Comparison of ENCODE assay signal across 8 cellular contexts in genomic region chr22:19120829-19121630, GRCh38. TPM values are rescaled to one million over a fixed set of nuclear protein-coding genes. Genes with fewer than 3 reads are reported as not detected.
A peak's percentile ranks its signal among the peaks of the same experiment; 100 is the strongest.
DNase-seq lines count a peak whose midpoint lies in the region; ATAC-seq and TF ChIP-seq lines count a peak whose summit lies in the region.

No MANE protein-coding gene starts in this region.

- ATAC-seq in DND-41 (ENCODE audit: insufficient read depth, low read depth) (no peak), HG03342 (IDR thresholded peaks at IDR 0.05; ENCODE audit: unreplicated experiment) (peak; percentile 4), heart left ventricle (peak in 1 of 4 donors; percentile 27), HG03097 (IDR thresholded peaks at IDR 0.05; ENCODE audit: low FRiP score, unreplicated experiment) (no peak)
- peak in 1 of 2 donors; percentile 15 for ATAC-seq in activated T-cell treated with anti-CD3 and anti-CD28 coated beads, Interleukin-2, amount 50 U/mL, for 72 hours (replicated peaks in 1 of 2)

- peak overlapping the region; percentile 95 for H2AFZ ChIP-seq in DND-41 (ENCODE audit: low read depth, low read length)

- peak overlapping the region; percentile 94 for H3K4me2 ChIP-seq in DND-41 (ENCODE audit: insufficient read depth, low read length)

- no peaks in the 10 kb centered on the region for H3K9me3 Mint-ChIP-seq in activated T-cell treated with anti-CD3 and anti-CD28 coated beads, Interleukin-2, amount 50 U/mL, for 72 hours

- H3K36me3 ChIP-seq in DND-41 (ENCODE audit: insufficient read depth, low read length) (peaks cover 42% of the 10 kb centered on the region), heart left ventricle (peaks cover 0 to 10% (median 0%) of the 10 kb centered on the region in 9 donors), rectal smooth muscle tissue (ENCODE audit: control insufficient read depth, insufficient read depth, low read length) (no peaks in the 10 kb centered on the region)

- DNase-seq in DND-41 = no peak
- DNase-seq in activated T-cell treated with anti-CD3 and anti-CD28 coated beads, Interleukin-2, amount 50 U/mL, for 72 hours = peak in 1 of 2 donors; percentile 43
- DNase-seq in heart left ventricle = peak in 3 of 5 donors; percentile 33 to 63 (median 44)
- DNase-seq in NCI-H1105 (lab: John Stamatoyannopoulos, UW) = no peak
- no peak for DNase-seq in NK-92 treated with Interleukin-12 subunit alpha and Interleukin-12 subunit beta, amount 100 ng/mL, for 24 hours (lab: John Stamatoyannopoulos, UW)

- peaks cover 61% of the 10 kb centered on the region for H3K4me1 Mint-ChIP-seq in activated T-cell treated with anti-CD3 and anti-CD28 coated beads, Interleukin-2, amount 50 U/mL, for 72 hours (ENCODE audit: low read depth)

- H3K4me3 Mint-ChIP-seq in activated T-cell treated with anti-CD3 and anti-CD28 coated beads, Interleukin-2, amount 50 U/mL, for 72 hours = peak overlapping the region; percentile 89

- intact Hi-C loops in heart left ventricle (cut with DNase I) = loop anchor here in 1 of 10 donors (10.0 kb wide), 1 partner anchor 56 kb away; no protein-coding TSS in a partner anchor

- H3K27ac ChIP-seq in DND-41 (ENCODE audit: low read length) = peak overlapping the region; percentile 90
- H3K27ac ChIP-seq in heart left ventricle = peak overlapping the region in 11 of 12 donors; percentile 91 to 98 (median 95)
- H3K27ac ChIP-seq in rectal smooth muscle tissue (ENCODE audit: low read depth, low read length) = peak overlapping the region; percentile 89

- H3K36me3 Mint-ChIP-seq in activated T-cell treated with anti-CD3 and anti-CD28 coated beads, Interleukin-2, amount 50 U/mL, for 72 hours (ENCODE audit: insufficient read depth in 2 of 2) = peaks cover 0 to 2% of the 10 kb centered on the region in 2 donors

- H3K4me1 ChIP-seq in DND-41 (ENCODE audit: insufficient read depth, low read length) = peaks cover 41% of the 10 kb centered on the region
- H3K4me1 ChIP-seq in heart left ventricle = peaks cover 4 to 65% (median 52%) of the 10 kb centered on the region in 12 donors
- H3K4me1 ChIP-seq in rectal smooth muscle tissue (ENCODE audit: control insufficient read depth, insufficient read depth, low read length) = peaks cover 5% of the 10 kb centered on the region

- H3K9me3 ChIP-seq in DND-41 (ENCODE audit: insufficient read depth, low read length, severe bottlenecking) (no peaks in the 10 kb centered on the region), heart left ventricle (no peaks in the 10 kb centered on the region)

- WGBS in heart left ventricle, 4 donors = 13 to 20% (median 18%) methylated on average over 21 to 23 of the region's 23 CpGs

- H3K4me3 ChIP-seq in DND-41 (ENCODE audit: low read depth in 1 of 2, low read length in 2 of 2) (peak overlapping the region; percentile 92 to 100; a peak in 3 of 4 replicates), heart left ventricle (peak overlapping the region; percentile 86 to 98 (median 94)), rectal smooth muscle tissue (ENCODE audit: low read length) (peak overlapping the region; percentile 97)

- peak overlapping the region; percentile 64 for H3K27ac Mint-ChIP-seq in activated T-cell treated with anti-CD3 and anti-CD28 coated beads, Interleukin-2, amount 50 U/mL, for 72 hours

- H3K27me3 Mint-ChIP-seq in activated T-cell treated with anti-CD3 and anti-CD28 coated beads, Interleukin-2, amount 50 U/mL, for 72 hours (ENCODE audit: low read depth) = no peaks in the 10 kb centered on the region

- no peak for TF ChIP-seq CTCF in DND-41 (IDR thresholded peaks at IDR 0.05; ENCODE audit: borderline replicate concordance, extremely low read depth, low read length, poor library complexity, severe bottlenecking)
- no peak for TF ChIP-seq CTCF in heart left ventricle (IDR thresholded peaks at IDR 0.05)

- peaks cover 62% of the 10 kb centered on the region for H3K79me2 ChIP-seq in DND-41 (ENCODE audit: insufficient read depth, low read length)

- H3K9ac ChIP-seq in DND-41 (ENCODE audit: low read depth, low read length) (peak overlapping the region; percentile 89), rectal smooth muscle tissue (ENCODE audit: low read length) (peak overlapping the region; percentile 85)

- peaks cover 52% of the 10 kb centered on the region for H4K20me1 ChIP-seq in DND-41 (ENCODE audit: insufficient read depth, low read length)

- no peaks in the 10 kb centered on the region for H3K27me3 ChIP-seq in DND-41 (ENCODE audit: insufficient read depth, low read length, poor library complexity)
- no peaks in the 10 kb centered on the region for H3K27me3 ChIP-seq in heart left ventricle
- no peaks in the 10 kb centered on the region for H3K27me3 ChIP-seq in rectal smooth muscle tissue (ENCODE audit: control insufficient read depth, insufficient read depth, low read length)

- TF ChIP-seq POLR2A in heart left ventricle (IDR thresholded peaks at IDR 0.05) = no peak

RNA-seq across cellular contexts. Expression of gene DGCR2, which starts 1.2 kb away (rescaled TPM):
- 10 to 100 TPM; 24.4 to 28.5 TPM for total RNA-seq in activated T-cell treated with anti-CD3 and anti-CD28 coated beads, Interleukin-2, amount 50 U/mL, for 72 hours
- total RNA-seq in heart left ventricle = 10 to 100 TPM; 36.1 to 53.3 (median 41.2) TPM
- 10 to 100 TPM; 26.0 to 51.5 TPM for polyA plus RNA-seq in heart left ventricle

RNA-seq across cellular contexts. Expression of gene TSSK2, which starts 10.1 kb away (rescaled TPM):
- not detected for total RNA-seq in activated T-cell treated with anti-CD3 and anti-CD28 coated beads, Interleukin-2, amount 50 U/mL, for 72 hours
- total RNA-seq in heart left ventricle = under 1 TPM in 1 of 9 donors, not detected in 8; 0.12 TPM
- polyA plus RNA-seq in heart left ventricle = under 1 TPM; 0.04 to 0.19 TPM

RNA-seq across cellular contexts. Expression of gene ESS2, which starts 23.4 kb away (rescaled TPM):
- total RNA-seq in activated T-cell treated with anti-CD3 and anti-CD28 coated beads, Interleukin-2, amount 50 U/mL, for 72 hours = 10 to 100 TPM; 16.0 to 19.7 TPM
- 10 to 100 TPM in 4 of 9 donors, 1 to 10 TPM in 5; 7.8 to 14.4 (median 9.6) TPM for total RNA-seq in heart left ventricle
- polyA plus RNA-seq in heart left ventricle = 10 to 100 TPM; 11.2 to 14.7 TPM

RNA-seq across cellular contexts. Expression of gene GSC2, which starts 29.1 kb away (rescaled TPM):
- not detected for total RNA-seq in activated T-cell treated with anti-CD3 and anti-CD28 coated beads, Interleukin-2, amount 50 U/mL, for 72 hours
- total RNA-seq in heart left ventricle = not detected
- not detected for polyA plus RNA-seq in heart left ventricle

RNA-seq across cellular contexts. Expression of gene SLC25A1, which starts 57.5 kb away (rescaled TPM):
- 10 to 100 TPM; 34.3 TPM for total RNA-seq in activated T-cell treated with anti-CD3 and anti-CD28 coated beads, Interleukin-2, amount 50 U/mL, for 72 hours
- 10 to 100 TPM; 16.1 to 35.8 (median 24.6) TPM for total RNA-seq in heart left ventricle
- polyA plus RNA-seq in heart left ventricle = 10 to 100 TPM; 28.4 to 28.8 TPM

Comparison
In these comparisons a context has a peak if more than half of its experiments do, and no peak if none do; other contexts are left out.
1. DNase-seq: peak in heart left ventricle (3 of 5); none in DND-41 (single experiment), NCI-H1105 (single experiment) and NK-92 treated with Interleukin-12 subunit alpha and Interleukin-12 subunit beta, amount 100 ng/mL, for 24 hours (single experiment).
2. Peak in every context shown above with its lines, with median percentiles within 50 percentile points of each other: H3K27ac ChIP-seq and H3K4me3 ChIP-seq.